ENCODE assay signal across 17 cellular contexts in the genomic region with DNA sequence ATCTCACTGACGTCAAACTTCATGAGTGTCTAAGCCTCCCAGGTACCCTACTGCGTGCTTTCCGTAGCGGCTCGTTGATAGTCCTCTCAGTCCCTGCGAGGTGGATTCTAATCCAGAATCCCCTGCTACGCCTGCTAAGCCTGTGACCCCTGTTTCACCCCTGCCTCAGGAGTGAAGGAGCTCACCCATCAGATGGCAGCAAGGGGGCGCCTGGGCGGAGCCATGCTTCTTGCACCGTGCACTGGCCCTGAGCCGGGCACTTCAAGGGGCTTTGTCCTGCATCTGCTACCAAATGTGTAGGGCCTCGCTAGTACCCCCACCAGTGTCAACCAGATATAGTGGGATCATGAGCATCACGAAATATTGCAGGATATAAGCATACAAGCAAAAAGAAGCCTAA. TPM values are rescaled to one million over a fixed set of nuclear protein-coding genes. Genes with fewer than 3 reads are reported as not detected.
A peak's percentile ranks its signal among the peaks of the same experiment; 100 is the strongest.
DNase-seq lines count a peak whose midpoint lies in the region; FAIRE-seq and TF ChIP-seq lines count a peak whose summit lies in the region.
"Had no signal": no experiment of that assay in that cellular context is flagged by ENCODE, and none has a peak within 500 bp of the region (broad histone marks: within the 10 kb centered on the region; RNA-seq: fewer than 3 reads in every experiment).

No MANE protein-coding gene starts in this region.

- no peaks in the 10 kb centered on the region for H3K4me1 Mint-ChIP-seq in glutamatergic neuron (ENCODE audit: low read depth, unreplicated experiment)

- H2AFZ ChIP-seq in GM23248 = no peak overlapping the region

- peak; percentile 44 for TF ChIP-seq CTCF in D721Med (IDR thresholded peaks at IDR 0.05; ENCODE audit: insufficient read depth, missing control alignments)
- peak; percentile 25 for TF ChIP-seq CTCF in glutamatergic neuron (IDR thresholded peaks at IDR 0.05; ENCODE audit: partially characterized antibody, unreplicated experiment)
- TF ChIP-seq CTCF in transverse colon (IDR thresholded peaks at IDR 0.05) = peak in 1 of 5 experiments; percentile 5

- H3K36me3 Mint-ChIP-seq in glutamatergic neuron (ENCODE audit: unreplicated experiment) = no peaks in the 10 kb centered on the region
- H3K36me3 Mint-ChIP-seq: activated naive CD4-positive, alpha-beta T cell treated with anti-CD3 and anti-CD28 coated beads, Interleukin-2, amount 50 U/mL, for 24 hours had no signal

- no peak overlapping the region for H3K4me3 Mint-ChIP-seq in glutamatergic neuron (ENCODE audit: unreplicated experiment)
- H3K4me3 Mint-ChIP-seq: activated naive CD4-positive, alpha-beta T cell treated with anti-CD3 and anti-CD28 coated beads, Interleukin-2, amount 50 U/mL, for 24 hours had no signal

- DNase-seq in D721Med (ENCODE audit: insufficient read length, low spot score) = no peak
- DNase-seq in GM23248 = peak; percentile 4
- peak; percentile 24 for DNase-seq in RPMI8226
- peak; percentile 41 for DNase-seq in glutamatergic neuron
- no peak for DNase-seq in NCI-H1694 treated with DMSO at 0.1 percent for 48 hours (lab: John Stamatoyannopoulos, UW)
- DNase-seq in cerebellar cortex (ENCODE audit: low spot score) = no peak
- DNase-seq in transverse colon = no peak
- no peak for DNase-seq in HuH-7 (ENCODE audit: low spot score)
- DNase-seq: activated CD4-positive, CD25-positive, alpha-beta regulatory T cell treated with anti-CD3 and anti-CD28 coated beads, Interleukin-2, amount 50 U/mL, for 72 hours; mesenchymal stem cell; NCI-H1048; Peyer's patch had no signal

- no peak overlapping the region for H3K27ac Mint-ChIP-seq in glutamatergic neuron (ENCODE audit: unreplicated experiment)
- H3K27ac Mint-ChIP-seq: activated naive CD4-positive, alpha-beta T cell treated with anti-CD3 and anti-CD28 coated beads, Interleukin-2, amount 50 U/mL, for 24 hours had no signal

- no peaks in the 10 kb centered on the region for H4K20me1 ChIP-seq in GM23248 (ENCODE audit: insufficient read depth)

- peaks cover 4% of the 10 kb centered on the region for H3K27me3 Mint-ChIP-seq in glutamatergic neuron (ENCODE audit: unreplicated experiment)
- H3K27me3 Mint-ChIP-seq: activated naive CD4-positive, alpha-beta T cell treated with anti-CD3 and anti-CD28 coated beads, Interleukin-2, amount 50 U/mL, for 24 hours had no signal

- in situ Hi-C loops in GM23248 (cut with MboI) (no loop called here), transverse colon (cut with MboI; ENCODE audit: low pct_ligation_motif_present in 1 of 4, low pct_unique_long_range_greater_than_20kb in 1 of 4, low sequenced_read_pairs in 3 of 4) (no loop called here)

- no peaks in the 10 kb centered on the region for H3K79me2 ChIP-seq in GM23248 (ENCODE audit: insufficient read depth)

- H3K4me2 ChIP-seq in GM23248 (ENCODE audit: unreplicated experiment) = no peak overlapping the region

- no peaks in the 10 kb centered on the region for H3K4me1 ChIP-seq in GM23248 (ENCODE audit: insufficient read depth)
- no peaks in the 10 kb centered on the region for H3K4me1 ChIP-seq in transverse colon
- H3K4me1 ChIP-seq: Peyer's patch, prostate gland had no signal

- H3K36me3 ChIP-seq in GM23248 (ENCODE audit: low read depth) (no peaks in the 10 kb centered on the region), transverse colon (no peaks in the 10 kb centered on the region)
- H3K36me3 ChIP-seq: Peyer's patch, prostate gland, thoracic aorta had no signal

- H3K9me3 ChIP-seq in GM23248 (ENCODE audit: low read depth) (no peaks in the 10 kb centered on the region), transverse colon (no peaks in the 10 kb centered on the region)
- H3K9me3 ChIP-seq: Peyer's patch, prostate gland, thoracic aorta had no signal

- no peak for TF ChIP-seq EP300 in transverse colon (IDR thresholded peaks at IDR 0.05; ENCODE audit: low read depth)

- no peaks in the 10 kb centered on the region for H3K9me3 Mint-ChIP-seq in glutamatergic neuron (ENCODE audit: unreplicated experiment)
- H3K9me3 Mint-ChIP-seq: activated naive CD4-positive, alpha-beta T cell treated with anti-CD3 and anti-CD28 coated beads, Interleukin-2, amount 50 U/mL, for 24 hours had no signal

- H3K9ac ChIP-seq in GM23248 = no peak overlapping the region

- TF ChIP-seq POLR2A in transverse colon (IDR thresholded peaks at IDR 0.05) = no peak

- no peaks in the 10 kb centered on the region for H3F3A ChIP-seq in GM23248 (ENCODE audit: insufficient read depth)

- H3K27ac ChIP-seq in GM23248 = no peak overlapping the region
- H3K27ac ChIP-seq in transverse colon = no peak overlapping the region
- H3K27ac ChIP-seq: coronary artery, Peyer's patch, prostate gland, thoracic aorta had no signal

- H3K27me3 ChIP-seq in GM23248 (replicated peaks; ENCODE audit: insufficient read depth) (no peaks in the 10 kb centered on the region), transverse colon (no peaks in the 10 kb centered on the region)
- H3K27me3 ChIP-seq: Peyer's patch had no signal

- FAIRE-seq in D721Med (lab: Jason Lieb, UNC) = no peak
- FAIRE-seq: H54 had no signal

- intact Hi-C loops in transverse colon (cut with DNase I; ENCODE audit: low total_unique reads) = no loop called here

- H3K9me2 ChIP-seq in GM23248 (ENCODE audit: insufficient read depth) = no peaks in the 10 kb centered on the region

- H3K4me3 ChIP-seq in GM23248 (no peak overlapping the region), transverse colon (no peak overlapping the region)
- H3K4me3 ChIP-seq: coronary artery, Peyer's patch, prostate gland, thoracic aorta had no signal

- 80 to 83% methylated on average over 13 of the region's 13 CpGs for WGBS in GM23248 (ENCODE audit: low coverage in 1 of 2, low lambda C conversion rate in 2 of 2, missing lambda C conversion rate in 2 of 2), 2 experiments
- WGBS in transverse colon (ENCODE audit: low coverage in 1 of 2), 2 donors = 80% methylated on average over 13 of the region's 13 CpGs; no CpG with 5 or more reads in 1 of the 2 donors

RNA-seq across cellular contexts. Expression of gene STRA8, which starts 0.9 kb away (rescaled TPM):
- not detected in 2 replicates for total RNA-seq in GM23248 (2014; rRNA removed; shearing (Covaris generic))
- not detected in 2 replicates for polyA plus RNA-seq in GM23248 (2016; fragmentation: Nextera tagmentation; extraction: Ambion mirVana)
- total RNA-seq in glutamatergic neuron (ENCODE audit: unreplicated experiment) = not detected
- total RNA-seq in transverse colon = not detected
- total RNA-seq: Peyer's patch, prostate gland, thoracic aorta had no signal

RNA-seq across cellular contexts. Expression of gene WDR91, which starts 21.4 kb away (rescaled TPM):
- total RNA-seq in GM23248 (2014; rRNA removed; shearing (Covaris generic)) = 3.4 and 8.3 TPM in 2 replicates
- polyA plus RNA-seq in GM23248 (2016; fragmentation: Nextera tagmentation; extraction: Ambion mirVana) = 4.1 and 5.4 TPM in 2 replicates
- total RNA-seq in glutamatergic neuron (ENCODE audit: unreplicated experiment) (24.5 TPM), transverse colon (10 to 100 TPM in 2 of 4 donors, 1 to 10 TPM in 2; 6.7 to 19.9 (median 12.6) TPM)

Comparison
In these comparisons a context has a peak if more than half of its experiments do, and no peak if none do; other contexts are left out.
1. DNase-seq: peak in GM23248 (single experiment), RPMI8226 (single experiment) and glutamatergic neuron (single experiment); none in D721Med (single experiment), NCI-H1694 treated with DMSO at 0.1 percent for 48 hours (single experiment), cerebellar cortex (single experiment), transverse colon (single experiment) and HuH-7 (single experiment).